In the genomic region with DNA sequence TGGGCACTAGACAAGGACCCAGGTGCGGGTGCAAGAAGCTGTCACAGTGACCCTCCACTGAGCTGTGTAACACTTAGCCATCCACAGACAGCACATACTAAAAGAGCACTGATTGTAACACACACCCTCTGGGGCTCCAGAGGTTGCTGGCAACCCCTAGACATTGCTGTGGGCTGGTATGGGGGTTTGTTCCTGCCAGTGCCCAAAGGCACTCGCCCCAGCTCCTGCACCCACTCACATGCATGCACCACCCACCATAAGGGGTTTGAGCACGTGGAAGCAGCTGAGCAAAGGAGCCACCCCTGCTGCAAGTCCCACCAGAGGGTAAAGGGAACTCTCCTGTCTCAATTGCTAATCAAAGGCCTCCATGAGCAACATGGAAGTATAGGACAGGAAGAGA, we compare ENCODE assay signal across 28 cellular contexts.
"Had no signal": no experiment of that assay in that cellular context is flagged by ENCODE, and none has a peak within 500 bp of the region (broad histone marks: within the 10 kb centered on the region; RNA-seq: fewer than 3 reads in every experiment).

No MANE protein-coding gene starts in this region.

- H3K4me1 ChIP-seq: pancreas, prostate gland, right atrium auricular region, right lobe of liver, sigmoid colon, spleen, thyroid gland, tibial nerve, upper lobe of left lung, vagina had no signal

- DNase-seq: naive thymus-derived CD4-positive, alpha-beta T cell; natural killer cell; nucleus accumbens; pancreas; retina; right lobe of liver; sigmoid colon; small intestine; spleen; stimulated activated CD4-positive, alpha-beta T cell treated with anti-CD3 and anti-CD28 coated beads, Interleukin-12 subunit alpha, Interleukin-12 subunit beta, amount 100 ng/mL, for 4 hours; stimulated activated CD4-positive, alpha-beta T cell treated with anti-CD3 and anti-CD28 coated beads, Interleukin-1b, Interleukin-23, amount 100 ng/mL, for 48 hours; stimulated activated CD4-positive, alpha-beta T cell treated with anti-CD3 and anti-CD28 coated beads, Interleukin-4, amount 100 ng/mL, for 1 hour; stimulated activated CD4-positive, alpha-beta T cell treated with anti-CD3 and anti-CD28 coated beads, Interleukin-4, amount 100 ng/mL, for 4 hours; stimulated activated CD8-positive, alpha-beta memory T cell treated with anti-CD3 and anti-CD28 coated beads, Interleukin-4, amount 100 ng/mL, for 48 hours; stimulated activated naive B cell treated with anti-CD40 and anti-IgM and Interleukin-4, amounts not matched to agents 10 μg/mL and 1 μg/mL and 100 μg/mL, for 72 hours; stimulated activated naive CD4-positive, alpha-beta T cell treated with Interleukin-2 at 50 U/mL for 16 hours; stomach; thyroid gland; trophoblast cell; upper lobe of left lung had no signal

- ATAC-seq: naive thymus-derived CD4-positive, alpha-beta T cell; natural killer cell; pancreas; right lobe of liver; stimulated activated naive B cell treated with anti-CD40 and anti-IgM and Interleukin-4, amounts not matched to agents 10 μg/mL and 1 μg/mL and 100 μg/mL, for 72 hours had no signal

- H3K4me1 Mint-ChIP-seq: naive thymus-derived CD4-positive, alpha-beta T cell; natural killer cell; stimulated activated naive B cell treated with anti-CD40 and anti-IgM and Interleukin-4, amounts not matched to agents 10 μg/mL and 1 μg/mL and 100 μg/mL, for 72 hours had no signal

- H3K9me3 ChIP-seq: neutrophil, pancreas, prostate gland, right lobe of liver, sigmoid colon, stomach, thoracic aorta, thyroid gland, upper lobe of left lung, vagina had no signal

- H3K4me3 Mint-ChIP-seq: naive thymus-derived CD4-positive, alpha-beta T cell; natural killer cell; nephron; neural progenitor cell; stimulated activated naive B cell treated with anti-CD40 and anti-IgM and Interleukin-4, amounts not matched to agents 10 μg/mL and 1 μg/mL and 100 μg/mL, for 72 hours had no signal

- H3K36me3 ChIP-seq: neural progenitor cell, neutrophil, pancreas, prostate gland, right atrium auricular region, right lobe of liver, sigmoid colon, spleen, stomach, thoracic aorta, thyroid gland, tibial nerve, upper lobe of left lung, vagina had no signal

- H3K27me3 Mint-ChIP-seq: stimulated activated naive B cell treated with anti-CD40 and anti-IgM and Interleukin-4, amounts not matched to agents 10 μg/mL and 1 μg/mL and 100 μg/mL, for 72 hours had no signal

- H3K27ac Mint-ChIP-seq: naive thymus-derived CD4-positive, alpha-beta T cell; natural killer cell; nephron; neural progenitor cell; stimulated activated naive B cell treated with anti-CD40 and anti-IgM and Interleukin-4, amounts not matched to agents 10 μg/mL and 1 μg/mL and 100 μg/mL, for 72 hours had no signal

- H2AFZ ChIP-seq: neural progenitor cell had no signal

- H3K36me3 Mint-ChIP-seq: naive thymus-derived CD4-positive, alpha-beta T cell; stimulated activated naive B cell treated with anti-CD40 and anti-IgM and Interleukin-4, amounts not matched to agents 10 μg/mL and 1 μg/mL and 100 μg/mL, for 72 hours had no signal

- H3K27ac ChIP-seq: neural progenitor cell, neutrophil, pancreas, prostate gland, right atrium auricular region, right lobe of liver, sigmoid colon, spleen, stomach, thoracic aorta, thyroid gland, tibial nerve, upper lobe of left lung, vagina had no signal

- H3K9ac ChIP-seq: neural progenitor cell had no signal

- H3K27me3 ChIP-seq: neural progenitor cell, neutrophil, pancreas, right atrium auricular region, right lobe of liver, sigmoid colon, spleen, stomach, thyroid gland, tibial nerve, upper lobe of left lung, vagina had no signal

- H3K4me3 ChIP-seq: neural progenitor cell, pancreas, prostate gland, right atrium auricular region, right lobe of liver, sigmoid colon, spleen, stomach, thoracic aorta, thyroid gland, tibial nerve, upper lobe of left lung, vagina had no signal
